21 cellular contexts compared by ENCODE assay signal in the genomic region with DNA sequence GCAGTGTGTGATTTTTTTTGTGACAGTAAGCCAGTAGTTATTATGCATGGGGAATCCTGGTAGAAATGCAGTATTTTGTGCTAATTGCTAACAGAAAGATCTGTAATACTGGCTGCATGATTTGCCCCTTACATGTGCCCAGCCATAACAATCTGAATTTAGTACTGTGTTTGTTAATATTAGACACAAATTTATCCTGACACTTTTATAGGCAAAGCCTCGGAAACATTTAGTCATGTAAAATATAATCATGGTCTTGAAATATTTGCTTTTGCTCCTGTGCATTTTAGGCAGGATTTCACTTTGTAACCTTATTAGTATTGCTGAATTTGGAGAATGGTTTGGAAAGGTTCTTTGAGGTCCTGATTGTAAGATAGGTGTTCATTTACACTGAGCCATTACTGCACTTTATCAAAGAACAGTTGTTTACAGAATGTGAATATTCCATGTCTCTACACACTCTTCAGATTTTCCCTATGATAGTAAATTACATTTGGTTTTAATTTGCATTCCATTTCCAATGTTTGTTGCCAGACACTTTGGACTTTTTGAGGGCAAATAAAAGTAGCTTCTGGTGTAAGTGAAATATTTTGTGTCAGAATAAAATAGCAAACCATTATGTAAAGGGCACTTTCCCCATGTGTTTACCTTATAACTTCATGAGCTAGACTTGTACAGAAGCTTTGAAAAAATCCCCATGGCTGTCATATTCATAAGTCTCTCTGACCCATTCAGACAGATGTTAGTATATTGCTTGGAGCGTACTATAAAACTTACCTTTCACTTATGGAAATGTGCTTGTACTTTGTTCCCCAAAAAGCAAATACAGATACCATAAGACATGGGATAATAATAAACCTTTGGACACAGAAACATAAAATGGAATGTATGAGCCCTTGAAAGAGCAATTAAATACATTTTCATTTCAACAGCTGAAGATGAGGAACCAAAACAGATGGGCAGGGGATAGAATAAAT.
DNase-seq lines count a peak whose midpoint lies in the region; ATAC-seq and TF ChIP-seq lines count a peak whose summit lies in the region.
"Had no signal": no experiment of that assay in that cellular context is flagged by ENCODE, and none has a peak within 500 bp of the region (broad histone marks: within the 10 kb centered on the region; RNA-seq: fewer than 3 reads in every experiment).

No MANE protein-coding gene starts in this region.

- DNase-seq in left ventricle myocardium inferior = no peak
- no peak for DNase-seq in Right ventricle myocardium inferior (ENCODE audit: missing footprints)
- peak; percentile 30 for DNase-seq in adipocyte (ENCODE audit: low read depth)
- DNase-seq in hepatocyte (ENCODE audit: low spot score) = no peak
- DNase-seq in NAMALWA (ENCODE audit: low spot score) = no peak
- DNase-seq in SKM-1 treated with dmso at 0.1 percent for 144 hours (lab: John Stamatoyannopoulos, UW; ENCODE audit: unreplicated experiment) = no peak
- no peak for DNase-seq in NCI-H2171 treated with DMSO at 0.1 percent for 48 hours (lab: John Stamatoyannopoulos, UW)
- DNase-seq: C1 segment of cervical spinal cord, DMS79 treated with DMSO at 0.1 percent for 48 hours, NCI-H187, NCI-H2171, NCI-H446 treated with DMSO at 0.1 percent for 48 hours, NCI-H774, PC-9 had no signal

- no peak for TF ChIP-seq CTCF in left ventricle myocardium inferior (IDR thresholded peaks at IDR 0.05; ENCODE audit: borderline replicate concordance)
- TF ChIP-seq CTCF in hepatocyte (IDR thresholded peaks at IDR 0.05; ENCODE audit: poor library complexity) = no peak

- H2AFZ ChIP-seq in hepatocyte = no peak overlapping the region
- H2AFZ ChIP-seq: GM23338, PC-9 had no signal

- H3K27ac ChIP-seq in left ventricle myocardium inferior (replicated peaks) (peak overlapping the region; percentile 1), hepatocyte (no peak overlapping the region)
- H3K27ac ChIP-seq: KMS-11, PC-9 had no signal

- H3K27me3 ChIP-seq in left ventricle myocardium inferior (ENCODE audit: low read depth) (no peaks in the 10 kb centered on the region), adipocyte (replicated peaks; ENCODE audit: control insufficient read depth, insufficient read depth, low read length) (no peaks in the 10 kb centered on the region), hepatocyte (no peaks in the 10 kb centered on the region)

- ATAC-seq in Right ventricle myocardium inferior (no peak), HG03175 (IDR thresholded peaks at IDR 0.05; ENCODE audit: unreplicated experiment) (no peak)
- ATAC-seq: GM12878, GM23338, HCT116, HepG2, SK-N-SH treated with all-trans-retinoic acid at 6 μM for 48 hours had no signal

- no peaks in the 10 kb centered on the region for H3K9me2 ChIP-seq in hepatocyte (replicated peaks; ENCODE audit: insufficient read depth)

- H3K4me2 ChIP-seq in hepatocyte = peak overlapping the region; percentile 6
- H3K4me2 ChIP-seq: GM23338, KMS-11, PC-9 had no signal

- no peak overlapping the region for H3K4me3 ChIP-seq in left ventricle myocardium inferior
- no peak overlapping the region for H3K4me3 ChIP-seq in adipocyte (ENCODE audit: low read length)
- H3K4me3 ChIP-seq in hepatocyte = no peak overlapping the region
- H3K4me3 ChIP-seq: GM12878, GM23338, PC-9 had no signal

- H3K9ac ChIP-seq in adipocyte (ENCODE audit: low read length) = no peak overlapping the region
- H3K9ac ChIP-seq: KMS-11 had no signal

- no peaks in the 10 kb centered on the region for H4K20me1 ChIP-seq in hepatocyte (ENCODE audit: insufficient read depth, poor library complexity, severe bottlenecking)

- H3K4me1 ChIP-seq in left ventricle myocardium inferior (peaks cover 22% of the 10 kb centered on the region), adipocyte (ENCODE audit: control insufficient read depth, insufficient read depth, low read length) (no peaks in the 10 kb centered on the region), hepatocyte (ENCODE audit: insufficient read depth) (peaks cover 17% of the 10 kb centered on the region)

- WGBS in hepatocyte (ENCODE audit: low lambda C conversion rate, missing lambda C conversion rate) = 55% methylated on average over 2 of the region's 2 CpGs

- intact Hi-C loops in left ventricle myocardium inferior (cut with micrococcal nuclease) (no loop called here), Right ventricle myocardium inferior (cut with DNase I) (no loop called here)

- no peaks in the 10 kb centered on the region for H3K79me2 ChIP-seq in hepatocyte

- H3K36me3 ChIP-seq in left ventricle myocardium inferior (peaks cover 30% of the 10 kb centered on the region), adipocyte (ENCODE audit: control insufficient read depth, insufficient read depth, low read length, severe bottlenecking) (peaks cover 70% of the 10 kb centered on the region), hepatocyte (replicated peaks; ENCODE audit: insufficient read depth, low read depth) (no peaks in the 10 kb centered on the region)

- no peaks in the 10 kb centered on the region for H3K9me3 ChIP-seq in left ventricle myocardium inferior (replicated peaks)
- no peaks in the 10 kb centered on the region for H3K9me3 ChIP-seq in adipocyte (ENCODE audit: control insufficient read depth, low read length)
- no peaks in the 10 kb centered on the region for H3K9me3 ChIP-seq in hepatocyte (ENCODE audit: low read depth)
